In the genomic region with DNA sequence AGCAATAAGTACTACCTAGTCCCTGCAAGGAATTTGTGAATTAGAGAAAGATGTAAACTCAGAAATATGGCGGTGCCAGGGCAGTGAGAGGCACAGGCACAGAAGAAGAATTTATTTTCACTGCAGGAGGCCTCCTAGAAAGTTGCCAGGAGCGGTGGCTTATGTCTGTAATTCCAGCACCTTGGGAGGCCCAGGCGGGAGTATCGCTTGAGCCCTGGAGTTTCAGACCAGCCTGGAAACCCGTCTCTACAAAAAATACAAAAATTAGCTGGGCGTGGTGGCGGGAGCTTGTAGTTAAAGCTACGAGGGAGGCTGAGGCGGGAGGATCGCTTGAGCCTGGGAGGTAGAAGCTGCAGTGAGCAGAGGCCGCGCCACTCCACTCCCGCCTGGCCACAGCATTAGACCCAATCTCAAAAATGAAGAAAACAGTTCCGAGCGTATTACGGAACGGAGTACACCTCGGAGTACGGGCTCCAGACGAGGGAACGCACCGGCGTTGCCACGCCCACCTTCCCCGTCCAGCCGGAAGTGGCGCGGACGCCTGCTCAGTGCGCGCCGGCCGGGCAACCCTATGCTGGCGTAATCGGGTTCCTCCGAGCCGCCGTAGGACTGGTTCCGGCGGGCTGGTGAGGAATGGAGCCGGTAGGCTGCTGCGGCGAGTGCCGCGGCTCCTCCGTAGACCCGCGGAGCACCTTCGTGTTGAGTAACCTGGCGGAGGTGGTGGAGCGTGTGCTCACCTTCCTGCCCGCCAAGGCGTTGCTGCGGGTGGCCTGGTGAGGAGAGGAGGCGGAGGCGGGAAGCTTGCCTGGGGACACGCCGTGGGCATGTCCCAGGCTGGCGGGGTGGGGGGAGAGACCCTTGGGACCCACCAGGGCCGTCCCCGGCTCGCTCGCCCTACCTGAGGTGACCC, we compare ENCODE assay signal across 8 cellular contexts.
DNase-seq lines count a peak whose midpoint lies in the region; ATAC-seq lines count a peak whose summit lies in the region.

A gene (plus strand): TSS at position 548 of the 910 bp plus-strand sequence. CDS start 86 bp downstream, at position 634.

- peaks cover 26% of the 10 kb centered on the region for H3K4me1 Mint-ChIP-seq in central memory CD8-positive, alpha-beta T cell

- H3K4me3 Mint-ChIP-seq in central memory CD8-positive, alpha-beta T cell = peak within 1 kb of the TSS; percentile 92

- ATAC-seq in GM18909 (IDR thresholded peaks at IDR 0.05; ENCODE audit: poor library complexity, unreplicated experiment) (peak; percentile 89), HG03159 (IDR thresholded peaks at IDR 0.05; ENCODE audit: unreplicated experiment) (peak; percentile 90)
- peak; percentile 96 to 98 for ATAC-seq in activated CD4-positive, CD25-positive, alpha-beta regulatory T cell treated with anti-CD3 and anti-CD28 coated beads, Interleukin-2, amount 50 U/mL, for 24 hours
- ATAC-seq in central memory CD8-positive, alpha-beta T cell (replicated peaks; ENCODE audit: extremely low read depth, poor library complexity, severe bottlenecking) = peak; percentile 94

- no peaks in the 10 kb centered on the region for H3K27me3 Mint-ChIP-seq in central memory CD8-positive, alpha-beta T cell

- H3K36me3 Mint-ChIP-seq in central memory CD8-positive, alpha-beta T cell (ENCODE audit: insufficient read depth) = peaks cover 19% of the 10 kb centered on the region

- H3K27ac Mint-ChIP-seq in central memory CD8-positive, alpha-beta T cell (ENCODE audit: low read depth) = peak within 1 kb of the TSS; percentile 91

- DNase-seq in AG08396 (ENCODE audit: low spot score) = peak; percentile 91
- peak; percentile 97 for DNase-seq in NCI-H226
- peak; percentile 80 to 83 for DNase-seq in central memory CD8-positive, alpha-beta T cell (ENCODE audit: low spot score in 2 of 2)
- peak; percentile 95 for DNase-seq in islet precursor cell
- peak; percentile 89 for DNase-seq in stimulated activated CD4-positive, alpha-beta T cell treated with anti-CD3 and anti-CD28 coated beads, Interleukin-12 subunit alpha, Interleukin-12 subunit beta, amount 100 ng/mL, for 4 hours

- no peaks in the 10 kb centered on the region for H3K9me3 Mint-ChIP-seq in central memory CD8-positive, alpha-beta T cell

Comparison
In these comparisons a context has a peak if more than half of its experiments do, and no peak if none do; other contexts are left out.
1. Peak in every context shown above with its lines: DNase-seq and ATAC-seq.